In the genomic region with DNA sequence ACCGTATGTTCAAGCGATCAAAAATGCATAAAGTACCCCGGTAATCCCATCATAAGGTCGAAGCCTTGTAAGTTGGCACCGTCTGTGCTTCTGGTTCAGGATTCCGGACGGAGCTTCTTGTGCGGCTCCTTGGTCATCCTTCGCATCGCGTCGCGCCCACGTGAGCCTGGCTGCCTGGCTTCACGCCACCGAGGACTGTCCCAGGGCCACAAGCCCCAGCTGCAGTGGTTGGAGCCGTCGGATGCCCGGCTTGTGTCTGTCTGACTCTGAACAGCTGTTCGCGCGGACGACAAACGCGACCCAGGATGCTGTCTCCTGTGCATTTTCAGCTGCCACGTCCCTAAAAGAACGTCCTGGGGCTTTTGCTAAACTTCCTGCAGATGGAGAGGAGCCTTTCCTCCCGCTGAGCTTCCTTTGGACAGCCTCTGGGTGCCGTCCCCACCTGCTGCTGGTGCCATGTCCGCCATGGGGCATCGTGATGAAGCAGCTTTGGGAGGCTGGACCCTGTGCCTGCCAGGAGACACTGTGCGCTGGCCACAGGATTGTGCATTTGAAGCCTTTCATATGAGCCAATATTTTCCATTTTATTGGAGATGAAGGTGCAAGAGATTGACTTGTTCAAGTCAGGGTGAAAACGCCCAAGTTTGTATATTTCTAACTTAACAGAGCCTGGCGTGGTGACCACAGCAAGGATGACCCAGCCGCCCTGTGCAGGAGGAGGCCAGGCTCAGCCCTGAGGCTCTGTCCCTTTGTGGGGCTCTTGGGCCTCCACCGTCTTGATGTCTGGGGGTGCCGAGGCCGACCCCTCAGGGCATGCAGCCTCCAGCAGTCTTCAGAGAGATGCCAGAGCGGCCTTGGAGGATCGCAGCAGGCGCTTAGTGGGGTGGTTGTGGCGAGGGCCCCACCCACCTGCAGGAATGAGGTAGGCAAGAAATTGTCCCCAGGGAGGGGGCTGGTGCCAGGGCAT, we compare ENCODE assay signal across 1 cellular context.
TF ChIP-seq lines count a peak whose summit lies in the region.

No MANE protein-coding gene starts in this region.

TF ChIP-seq in HepG2, 621 proteins besides CTCF, POLR2A, EP300 and RAD21:
- TF ChIP-seq, protein P1, sequence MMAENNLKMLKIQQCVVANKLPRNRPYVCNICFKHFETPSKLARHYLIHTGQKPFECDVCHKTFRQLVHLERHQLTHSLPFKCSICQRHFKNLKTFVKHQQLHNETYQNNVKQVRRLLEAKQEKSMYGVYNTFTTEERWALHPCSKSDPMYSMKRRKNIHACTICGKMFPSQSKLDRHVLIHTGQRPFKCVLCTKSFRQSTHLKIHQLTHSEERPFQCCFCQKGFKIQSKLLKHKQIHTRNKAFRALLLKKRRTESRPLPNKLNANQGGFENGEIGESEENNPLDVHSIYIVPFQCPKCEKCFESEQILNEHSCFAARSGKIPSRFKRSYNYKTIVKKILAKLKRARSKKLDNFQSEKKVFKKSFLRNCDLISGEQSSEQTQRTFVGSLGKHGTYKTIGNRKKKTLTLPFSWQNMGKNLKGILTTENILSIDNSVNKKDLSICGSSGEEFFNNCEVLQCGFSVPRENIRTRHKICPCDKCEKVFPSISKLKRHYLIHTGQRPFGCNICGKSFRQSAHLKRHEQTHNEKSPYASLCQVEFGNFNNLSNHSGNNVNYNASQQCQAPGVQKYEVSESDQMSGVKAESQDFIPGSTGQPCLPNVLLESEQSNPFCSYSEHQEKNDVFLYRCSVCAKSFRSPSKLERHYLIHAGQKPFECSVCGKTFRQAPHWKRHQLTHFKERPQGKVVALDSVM (CRISPR knock-in tag; IDR thresholded peaks at IDR 0.05) = no peak
- TF ChIP-seq HCFC1 (IDR thresholded peaks at IDR 0.05; ENCODE audit: low read depth, low read length) (no peak), EEA1 (CRISPR knock-in tag; IDR thresholded peaks at IDR 0.05; ENCODE audit: borderline replicate concordance) (no peak), ZNF337 (CRISPR knock-in tag; IDR thresholded peaks at IDR 0.05; ENCODE audit: borderline replicate concordance, low read depth) (no peak), ZNF577 (CRISPR knock-in tag; IDR thresholded peaks at IDR 0.05; ENCODE audit: borderline replicate concordance, low read depth) (no peak), FOXA1 (IDR thresholded peaks at IDR 0.05) (no peak), FOXA1 (CRISPR knock-in tag; IDR thresholded peaks at IDR 0.05) (no peak), ZNF670 (CRISPR knock-in tag; IDR thresholded peaks at IDR 0.05; ENCODE audit: borderline replicate concordance) (no peak)
- TF ChIP-seq, protein P2, sequence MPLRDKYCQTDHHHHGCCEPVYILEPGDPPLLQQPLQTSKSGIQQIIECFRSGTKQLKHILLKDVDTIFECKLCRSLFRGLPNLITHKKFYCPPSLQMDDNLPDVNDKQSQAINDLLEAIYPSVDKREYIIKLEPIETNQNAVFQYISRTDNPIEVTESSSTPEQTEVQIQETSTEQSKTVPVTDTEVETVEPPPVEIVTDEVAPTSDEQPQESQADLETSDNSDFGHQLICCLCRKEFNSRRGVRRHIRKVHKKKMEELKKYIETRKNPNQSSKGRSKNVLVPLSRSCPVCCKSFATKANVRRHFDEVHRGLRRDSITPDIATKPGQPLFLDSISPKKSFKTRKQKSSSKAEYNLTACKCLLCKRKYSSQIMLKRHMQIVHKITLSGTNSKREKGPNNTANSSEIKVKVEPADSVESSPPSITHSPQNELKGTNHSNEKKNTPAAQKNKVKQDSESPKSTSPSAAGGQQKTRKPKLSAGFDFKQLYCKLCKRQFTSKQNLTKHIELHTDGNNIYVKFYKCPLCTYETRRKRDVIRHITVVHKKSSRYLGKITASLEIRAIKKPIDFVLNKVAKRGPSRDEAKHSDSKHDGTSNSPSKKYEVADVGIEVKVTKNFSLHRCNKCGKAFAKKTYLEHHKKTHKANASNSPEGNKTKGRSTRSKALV (CRISPR knock-in tag; IDR thresholded peaks at IDR 0.05) = no peak
